ENCODE assay signal across 10 cellular contexts in the genomic region with DNA sequence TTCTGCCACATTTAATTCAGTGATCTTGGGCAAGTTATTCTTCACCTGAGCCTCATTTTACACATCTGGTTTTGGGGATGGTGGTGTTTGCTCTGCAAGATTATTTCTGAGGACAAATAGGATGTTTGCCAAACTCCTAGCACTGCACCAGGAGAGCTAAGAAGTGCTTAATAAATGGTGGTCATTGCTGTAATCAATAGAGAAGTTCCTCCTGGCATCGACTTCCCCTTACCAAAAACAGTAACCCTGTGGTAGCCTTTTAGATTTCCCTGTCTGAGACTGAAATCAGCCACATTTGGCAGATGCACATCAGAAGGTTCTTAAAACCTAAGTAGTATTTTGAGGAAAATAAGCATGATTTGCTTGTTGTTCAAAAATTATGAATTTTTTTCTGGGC. TPM values are rescaled to one million over a fixed set of nuclear protein-coding genes. Genes with fewer than 3 reads are reported as not detected.
DNase-seq lines count a peak whose midpoint lies in the region; FAIRE-seq and TF ChIP-seq lines count a peak whose summit lies in the region.
"Had no signal": no experiment of that assay in that cellular context is flagged by ENCODE, and none has a peak within 500 bp of the region (broad histone marks: within the 10 kb centered on the region; RNA-seq: fewer than 3 reads in every experiment).

No MANE protein-coding gene starts in this region.

- peaks cover 7% of the 10 kb centered on the region for H3K36me3 Mint-ChIP-seq in activated naive CD8-positive, alpha-beta T cell

- intact Hi-C loops in cardiac septum (cut with DNase I) = loop anchor here (5.0 kb wide), 4 partner anchors 144 to 276 kb away; no protein-coding TSS in a partner anchor

- H3K9me3 ChIP-seq in right atrium auricular region = no peaks in the 10 kb centered on the region

- peaks cover 55% of the 10 kb centered on the region for H3K4me1 Mint-ChIP-seq in activated naive CD8-positive, alpha-beta T cell (ENCODE audit: low read depth)

- H3K9me3 Mint-ChIP-seq in activated naive CD8-positive, alpha-beta T cell (ENCODE audit: low read depth) = no peaks in the 10 kb centered on the region

- peak overlapping the region; percentile 97 to 98 for H3K27ac ChIP-seq in right atrium auricular region

- H3K36me3 ChIP-seq in right atrium auricular region = no peaks in the 10 kb centered on the region

- no peaks in the 10 kb centered on the region for H3K27me3 ChIP-seq in right atrium auricular region

- no peak for TF ChIP-seq CTCF in right atrium auricular region (IDR thresholded peaks at IDR 0.05)

- H3K4me3 Mint-ChIP-seq in activated naive CD8-positive, alpha-beta T cell = peak overlapping the region; percentile 88

- no peaks in the 10 kb centered on the region for H3K27me3 Mint-ChIP-seq in activated naive CD8-positive, alpha-beta T cell

- peak overlapping the region; percentile 92 to 95 for H3K4me3 ChIP-seq in right atrium auricular region

- FAIRE-seq in frontal cortex (lab: Jason Lieb, UNC) = no peak
- FAIRE-seq: G401.6 had no signal

- peak overlapping the region; percentile 93 for H3K27ac Mint-ChIP-seq in activated naive CD8-positive, alpha-beta T cell

- DNase-seq in right atrium auricular region (ENCODE audit: low spot score) = no peak
- no peak for DNase-seq in cardiac septum (ENCODE audit: low spot score)
- DNase-seq in medulla oblongata (ENCODE audit: extremely low spot score) = peak; percentile 40
- no peak for DNase-seq in NCI-H2029 treated with DMSO at 0.1 percent for 48 hours (lab: John Stamatoyannopoulos, UW)
- no peak for DNase-seq in DMS153 treated with DMSO at 0.1 percent for 48 hours (lab: John Stamatoyannopoulos, UW; ENCODE audit: unreplicated experiment)
- no peak for DNase-seq in frontal cortex (ENCODE audit: low spot score in 2 of 2)
- DNase-seq in DMS114 treated with DMSO at 0.1 percent for 48 hours (lab: John Stamatoyannopoulos, UW; ENCODE audit: unreplicated experiment) = no peak
- DNase-seq: NCI-H2171 had no signal

- H3K4me1 ChIP-seq in right atrium auricular region = peaks cover 0 to 63% of the 10 kb centered on the region in 2 donors

RNA-seq across cellular contexts. Expression of a gene that starts 2.3 kb away (rescaled TPM):
- total RNA-seq in right atrium auricular region = 10 to 100 TPM; 17.7 to 31.1 TPM
- total RNA-seq in cardiac septum = 31.2 TPM
- 106 TPM for total RNA-seq in frontal cortex
